ENCODE assay signal across 8 cellular contexts in the genomic region with DNA sequence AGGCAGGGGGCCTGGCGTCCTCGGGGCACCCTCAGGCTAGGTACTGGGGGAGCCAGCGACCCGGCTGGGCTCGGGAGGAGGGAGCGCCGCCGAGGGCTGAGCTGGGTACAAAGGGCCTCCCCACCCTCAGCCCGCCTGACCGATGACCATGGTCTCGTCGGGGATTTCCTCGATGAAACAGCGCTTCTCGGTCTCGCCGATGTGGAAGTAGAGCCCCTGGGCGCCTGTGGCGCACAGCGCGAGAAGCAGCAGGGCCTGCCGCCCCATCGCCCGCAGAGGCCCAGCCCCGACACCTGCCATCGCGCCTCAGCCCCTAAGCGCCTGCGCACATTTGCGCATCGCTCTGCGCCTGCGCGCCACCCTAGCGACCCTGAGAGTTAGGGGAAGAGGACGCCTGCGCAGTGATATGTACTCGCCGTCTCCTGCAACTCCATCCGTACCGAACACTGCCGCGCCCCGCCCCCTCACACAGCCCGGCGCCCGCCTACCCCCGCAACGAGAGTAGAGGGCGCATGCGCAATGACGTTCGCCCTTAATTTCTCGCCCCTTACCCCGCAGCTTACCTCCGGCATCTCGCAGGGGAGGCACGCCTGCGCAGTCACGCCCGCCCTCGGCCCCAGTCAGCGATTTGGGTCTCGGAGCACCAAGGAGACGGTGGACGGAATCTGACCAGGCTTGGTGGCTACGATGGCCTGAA. TPM values are rescaled to one million over a fixed set of nuclear protein-coding genes. Genes with fewer than 3 reads are reported as not detected.
A peak's percentile ranks its signal among the peaks of the same experiment; 100 is the strongest.
DNase-seq lines count a peak whose midpoint lies in the region; ATAC-seq, FAIRE-seq and TF ChIP-seq lines count a peak whose summit lies in the region.

A gene (minus strand): TSS at position 325 of the 697 bp plus-strand sequence. CDS start 25 bp downstream, at position 300.

- peak; percentile 96 for TF ChIP-seq POLR2A in GM12892 (IDR thresholded peaks at IDR 0.05; ENCODE audit: low read depth, low read length)
- TF ChIP-seq POLR2A in adrenal gland (IDR thresholded peaks at IDR 0.05), result peak; percentile 72 to 97
- peak in 1 of 2 donors; percentile 80 for TF ChIP-seq POLR2A in heart left ventricle (IDR thresholded peaks at IDR 0.05)

- peak; percentile 100 for FAIRE-seq in GM12892 (lab: Jason Lieb, UNC)

- H3K27ac ChIP-seq in adrenal gland (peak within 1 kb of the TSS; percentile 78 to 99 (median 97)), heart left ventricle (peak within 1 kb of the TSS; percentile 92 to 99 (median 98))

- intact Hi-C loops in adrenal gland (cut with DNase I), result loop anchor here in 1 of 2 donors (10.0 kb wide), 1 partner anchor 183 kb away; no protein-coding TSS in a partner anchor
- intact Hi-C loops in heart left ventricle (cut with DNase I), result loop anchor here in 6 of 10 donors (1.0 to 10.0 kb wide), 7 partner anchors 24 to 553 kb away; a partner anchor contains a TSS

- H3K4me1 Mint-ChIP-seq in type B pancreatic cell (ENCODE audit: unreplicated experiment), result peaks cover 17% of the 10 kb centered on the region

- TF ChIP-seq CTCF in adrenal gland (IDR thresholded peaks at IDR 0.05), result no peak
- peak in 1 of 12 donors; percentile 11 for TF ChIP-seq CTCF in heart left ventricle (IDR thresholded peaks at IDR 0.05)
- TF ChIP-seq CTCF in type B pancreatic cell (conservative IDR thresholded peaks at IDR 0.05), result no peak

- DNase-seq in GM12892 (ENCODE audit: insufficient read length) (peak; percentile 98), NCI-H146 (lab: John Stamatoyannopoulos, UW) (peak; percentile 99), T-helper 1 cell (peak; percentile 100), adrenal gland (peak; percentile 99 to 100 (median 100)), heart left ventricle (peak; percentile 100), pons (ENCODE audit: low spot score) (peak; percentile 98), type B pancreatic cell (ENCODE audit: extremely low spot score, unreplicated experiment) (peak; percentile 100)

- H3K4me1 ChIP-seq in adrenal gland (replicated peaks in 1 of 2) (peaks cover 8 to 26% of the 10 kb centered on the region in 2 donors), heart left ventricle (peaks cover 5 to 29% (median 22%) of the 10 kb centered on the region in 12 donors)

- peaks cover 9% of the 10 kb centered on the region for H3K27me3 Mint-ChIP-seq in type B pancreatic cell

- H3K9me3 ChIP-seq in adrenal gland (replicated peaks in 1 of 3), result no peaks in the 10 kb centered on the region
- no peaks in the 10 kb centered on the region for H3K9me3 ChIP-seq in heart left ventricle

- WGBS in adrenal gland, 4 donors, result 0% methylated on average over 11 to 67 of the region's 67 CpGs
- 0% methylated on average over 27 to 67 of the region's 67 CpGs for WGBS in heart left ventricle, 4 donors

- peaks cover 13% of the 10 kb centered on the region for H3K36me3 Mint-ChIP-seq in type B pancreatic cell

- H3K4me3 ChIP-seq in adrenal gland, result peak within 1 kb of the TSS; percentile 71 to 87 (median 79)
- H3K4me3 ChIP-seq in heart left ventricle, result peak within 1 kb of the TSS; percentile 64 to 98 (median 82)

- peak within 1 kb of the TSS; percentile 98 for H3K27ac Mint-ChIP-seq in type B pancreatic cell

- ATAC-seq in HG02852 (IDR thresholded peaks at IDR 0.05; ENCODE audit: unreplicated experiment) (peak; percentile 90), heart left ventricle (peak; percentile 98 to 99 (median 98))

- H3K27me3 ChIP-seq in adrenal gland (no peaks in the 10 kb centered on the region), heart left ventricle (no peaks in the 10 kb centered on the region)

- H3K9me3 Mint-ChIP-seq in type B pancreatic cell, result no peaks in the 10 kb centered on the region

- H3K36me3 ChIP-seq in adrenal gland (replicated peaks in 1 of 2) (peaks cover 0 to 28% of the 10 kb centered on the region in 2 donors), heart left ventricle (peaks cover 0 to 39% (median 32%) of the 10 kb centered on the region in 9 donors)

- H3K4me3 Mint-ChIP-seq in type B pancreatic cell, result peak within 1 kb of the TSS; percentile 92

RNA-seq across cellular contexts. Expression of the gene that starts here (rescaled TPM):
- polyA plus RNA-seq in GM12892 (2012; ENCODE audit: missing spikeins), result 40.7 TPM
- 100 to 1,000 TPM in 6 of 8 donors, 10 to 100 TPM in 2; 87.5 to 189 (median 127) TPM for total RNA-seq in adrenal gland
- 10 to 100 TPM; 45.2 to 64.9 (median 46.7) TPM for polyA plus RNA-seq in adrenal gland
- 100 to 1,000 TPM in 2 of 9 donors, 10 to 100 TPM in 7; 55.4 to 129 (median 68.9) TPM for total RNA-seq in heart left ventricle
- 10 to 100 TPM; 48.5 to 49.5 TPM for polyA plus RNA-seq in heart left ventricle
- total RNA-seq in type B pancreatic cell (ENCODE audit: low replicate concordance), result 92.8 and 97.1 TPM in 2 replicates

Comparison
In these comparisons a context has a peak if more than half of its experiments do, and no peak if none do; other contexts are left out.
1. Peak in every context shown above with its lines: DNase-seq, ATAC-seq, H3K4me3 ChIP-seq and H3K27ac ChIP-seq.